ENCODE assay signal across 28 cellular contexts in the genomic region with DNA sequence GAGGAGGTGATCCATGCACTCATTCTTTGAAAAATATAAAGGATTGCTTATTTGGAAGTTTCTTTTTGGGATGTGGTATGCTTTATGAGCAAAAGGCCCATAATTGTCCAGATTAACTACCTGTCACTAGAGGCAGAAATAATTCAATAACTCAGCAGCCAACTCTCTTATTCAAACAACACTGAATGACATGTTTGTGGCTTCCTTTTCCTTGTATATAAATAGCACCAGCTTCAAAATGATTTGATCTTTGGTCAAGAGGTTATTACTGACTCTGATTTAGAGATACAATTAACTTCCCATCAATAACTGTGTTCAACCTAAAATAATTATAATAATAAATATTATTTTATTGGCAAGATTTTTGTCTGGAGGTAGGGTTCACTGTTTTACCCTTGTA.
"Had no signal": no experiment of that assay in that cellular context is flagged by ENCODE, and none has a peak within 500 bp of the region (broad histone marks: within the 10 kb centered on the region; RNA-seq: fewer than 3 reads in every experiment).

No MANE protein-coding gene starts in this region.

- DNase-seq: activated B cell treated with CpG ODN at 0.5 μM for 24 hours; activated CD4-positive, alpha-beta T cell treated with anti-CD3 and anti-CD28 coated beads for 48 hours; activated CD4-positive, alpha-beta T cell treated with anti-CD3 and anti-CD28 coated beads, Interleukin-2, amount 50 U/mL, for 1 hour; activated CD4-positive, alpha-beta T cell treated with anti-CD3 and anti-CD28 coated beads, Interleukin-2, amount 50 U/mL, for 48 hours; activated CD8-positive, alpha-beta memory T cell treated with anti-CD3 and anti-CD28 coated beads for 24 hours; activated CD8-positive, alpha-beta T cell treated with anti-CD3 and anti-CD28 coated beads for 36 hours; activated effector memory CD4-positive, alpha-beta T cell treated with Interleukin-2 at 50 U/mL for 16 hours; activated naive CD4-positive, alpha-beta T cell treated with anti-CD3 and anti-CD28 coated beads for 36 hours; activated naive CD8-positive, alpha-beta T cell treated with anti-CD3 and anti-CD28 coated beads for 36 hours; activated naive CD8-positive, alpha-beta T cell treated with anti-CD3 and anti-CD28 coated beads, Interleukin-2, amount 50 U/mL, for 24 hours; activated T-cell treated with anti-CD3 and anti-CD28 coated beads, Interleukin-2, amount 50 U/mL, for 4 hours; adrenal gland; amygdala; aorta; body of pancreas; caudate nucleus; colonic mucosa; effector CD8-positive, alpha-beta T cell; esophagus squamous epithelium; foreskin melanocyte; heart right ventricle; T-helper 17 cell; T1000; WERI-Rb-1 had no signal

- H3K27me3 ChIP-seq: adrenal gland, body of pancreas, colonic mucosa, esophagus squamous epithelium, gastroesophageal sphincter, heart right ventricle had no signal

- H3K36me3 ChIP-seq: adrenal gland, colonic mucosa, esophagus squamous epithelium, gastroesophageal sphincter, heart right ventricle, WERI-Rb-1 had no signal

- ATAC-seq: activated CD4-positive, CD25-positive, alpha-beta regulatory T cell treated with anti-CD3 and anti-CD28 coated beads, Interleukin-2, amount 50 U/mL, for 24 hours; activated CD8-positive, alpha-beta T cell treated with anti-CD3 and anti-CD28 coated beads for 36 hours; activated naive CD8-positive, alpha-beta T cell treated with anti-CD3 and anti-CD28 coated beads, Interleukin-2, amount 50 U/mL, for 24 hours; activated T-cell treated with anti-CD3 and anti-CD28 coated beads, Interleukin-2, amount 50 U/mL, for 4 hours; activated T-helper 17 cell treated with anti-CD3 and anti-CD28 coated beads, Interleukin-2, amount 50 U/mL, for 72 hours; body of pancreas; gastroesophageal sphincter; heart right ventricle; T-helper 17 cell had no signal

- H3K9me3 ChIP-seq: adrenal gland, body of pancreas, colonic mucosa, esophagus squamous epithelium, gastroesophageal sphincter, heart right ventricle had no signal

- H3K4me3 ChIP-seq: adrenal gland, body of pancreas, colonic mucosa, esophagus squamous epithelium, gastroesophageal sphincter, heart right ventricle had no signal

- H3K27ac ChIP-seq: adrenal gland, body of pancreas, colonic mucosa, epithelial cell of prostate, esophagus squamous epithelium, gastroesophageal sphincter, heart right ventricle, WERI-Rb-1 had no signal

- H3K4me1 ChIP-seq: adrenal gland, body of pancreas, colonic mucosa, esophagus squamous epithelium, gastroesophageal sphincter, heart right ventricle had no signal
